In genomic region chr19:4066176-4066606, GRCh38 we compare ENCODE assay signal across 2 cellular contexts.
TF ChIP-seq lines count a peak whose summit lies in the region.

No MANE protein-coding gene starts in this region.

TF ChIP-seq in SK-N-SH, 30 proteins besides CTCF, POLR2A, EP300 and RAD21 (continued from another document):
- no peak for TF ChIP-seq REST (IDR thresholded peaks at IDR 0.05; ENCODE audit: low read depth, low read length)
- no peak for TF ChIP-seq GABPA (IDR thresholded peaks at IDR 0.05; ENCODE audit: low read depth)
- TF ChIP-seq NFIC (IDR thresholded peaks at IDR 0.05; ENCODE audit: borderline replicate concordance): no peak
- no peak for TF ChIP-seq USF2 (IDR thresholded peaks at IDR 0.05; ENCODE audit: borderline replicate concordance, low read depth, low read length)
- no peak for TF ChIP-seq SMC3 (IDR thresholded peaks at IDR 0.05; ENCODE audit: low read depth, low read length)
- no peak for TF ChIP-seq EZH2phosphoT487 (IDR thresholded peaks at IDR 0.05; ENCODE audit: borderline replicate concordance, low read depth)
- TF ChIP-seq, protein P1, sequence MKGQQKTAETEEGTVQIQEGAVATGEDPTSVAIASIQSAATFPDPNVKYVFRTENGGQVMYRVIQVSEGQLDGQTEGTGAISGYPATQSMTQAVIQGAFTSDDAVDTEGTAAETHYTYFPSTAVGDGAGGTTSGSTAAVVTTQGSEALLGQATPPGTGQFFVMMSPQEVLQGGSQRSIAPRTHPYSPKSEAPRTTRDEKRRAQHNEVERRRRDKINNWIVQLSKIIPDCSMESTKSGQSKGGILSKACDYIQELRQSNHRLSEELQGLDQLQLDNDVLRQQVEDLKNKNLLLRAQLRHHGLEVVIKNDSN (IDR thresholded peaks at IDR 0.05; ENCODE audit: borderline replicate concordance, low read depth): no peak

TF ChIP-seq in SK-N-SH treated with all-trans-retinoic acid at 6 μM for 48 hours, 23 proteins besides CTCF, POLR2A, EP300 and RAD21 (continued from another document):
- no peak for TF ChIP-seq POU6F1 (CRISPR knock-in tag; IDR thresholded peaks at IDR 0.05; ENCODE audit: borderline replicate concordance, low read depth)
- TF ChIP-seq RARB (CRISPR knock-in tag; IDR thresholded peaks at IDR 0.05): no peak
- TF ChIP-seq, protein P2, sequence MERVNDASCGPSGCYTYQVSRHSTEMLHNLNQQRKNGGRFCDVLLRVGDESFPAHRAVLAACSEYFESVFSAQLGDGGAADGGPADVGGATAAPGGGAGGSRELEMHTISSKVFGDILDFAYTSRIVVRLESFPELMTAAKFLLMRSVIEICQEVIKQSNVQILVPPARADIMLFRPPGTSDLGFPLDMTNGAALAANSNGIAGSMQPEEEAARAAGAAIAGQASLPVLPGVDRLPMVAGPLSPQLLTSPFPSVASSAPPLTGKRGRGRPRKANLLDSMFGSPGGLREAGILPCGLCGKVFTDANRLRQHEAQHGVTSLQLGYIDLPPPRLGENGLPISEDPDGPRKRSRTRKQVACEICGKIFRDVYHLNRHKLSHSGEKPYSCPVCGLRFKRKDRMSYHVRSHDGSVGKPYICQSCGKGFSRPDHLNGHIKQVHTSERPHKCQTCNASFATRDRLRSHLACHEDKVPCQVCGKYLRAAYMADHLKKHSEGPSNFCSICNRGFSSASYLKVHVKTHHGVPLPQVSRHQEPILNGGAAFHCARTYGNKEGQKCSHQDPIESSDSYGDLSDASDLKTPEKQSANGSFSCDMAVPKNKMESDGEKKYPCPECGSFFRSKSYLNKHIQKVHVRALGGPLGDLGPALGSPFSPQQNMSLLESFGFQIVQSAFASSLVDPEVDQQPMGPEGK (CRISPR knock-in tag; IDR thresholded peaks at IDR 0.05; ENCODE audit: borderline replicate concordance): no peak; the same call in 1 of the 2 replicates
